32 cellular contexts compared by ENCODE assay signal in the genomic region with DNA sequence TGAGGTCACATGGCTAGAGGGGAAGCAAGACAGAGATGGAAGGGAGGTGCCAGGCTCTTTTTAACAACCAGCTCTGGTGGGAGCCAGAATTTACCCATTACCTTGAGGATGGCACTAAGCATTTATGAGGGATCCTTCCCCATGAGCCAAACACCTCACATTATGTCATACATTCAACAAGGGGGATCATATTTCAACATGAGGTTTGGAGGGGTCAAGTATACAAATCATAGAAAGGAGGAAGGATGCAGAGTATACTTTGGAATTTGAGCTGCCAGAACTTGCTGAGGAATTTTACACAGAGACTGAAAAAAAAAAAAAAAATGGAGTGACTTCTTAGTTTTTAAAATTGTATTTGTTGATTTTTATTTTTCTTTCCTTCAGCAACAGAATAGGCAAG.
DNase-seq lines count a peak whose midpoint lies in the region; ATAC-seq and TF ChIP-seq lines count a peak whose summit lies in the region.
"Had no signal": no experiment of that assay in that cellular context is flagged by ENCODE, and none has a peak within 500 bp of the region (broad histone marks: within the 10 kb centered on the region; RNA-seq: fewer than 3 reads in every experiment).

No MANE protein-coding gene starts in this region.

- no peaks in the 10 kb centered on the region for H3K9me3 Mint-ChIP-seq in Caco-2 (ENCODE audit: unreplicated experiment)
- H3K9me3 Mint-ChIP-seq: neural progenitor cell, WTC11 had no signal

- no peak overlapping the region for H3K4me3 Mint-ChIP-seq in Caco-2 (ENCODE audit: unreplicated experiment)
- H3K4me3 Mint-ChIP-seq: activated CD8-positive, alpha-beta memory T cell treated with anti-CD3 and anti-CD28 coated beads, Interleukin-2, amount 10 ng/mL, durations not matched to agents 7 days and 5 days; activated T-cell treated with anti-CD3 and anti-CD28 coated beads, Interleukin-2, amount 50 U/mL, for 72 hours; B cell; CD8-positive, alpha-beta memory T cell; IgD-negative memory B cell; neural progenitor cell; WTC11 had no signal

- POLR2A ChIA-PET in Caco-2 (lab: Charles Lee) = no interaction called here

- H3K27me3 ChIP-seq in fibroblast of lung (ENCODE audit: control insufficient read depth, insufficient read depth, low read length) (no peaks in the 10 kb centered on the region), Caco-2 (replicated peaks; ENCODE audit: control insufficient read depth, insufficient read depth, low read length) (no peaks in the 10 kb centered on the region)
- H3K27me3 ChIP-seq: adrenal gland, neural progenitor cell, stomach, tibial artery had no signal

- no peak overlapping the region for H3K27ac Mint-ChIP-seq in Caco-2 (ENCODE audit: unreplicated experiment)
- H3K27ac Mint-ChIP-seq: activated CD8-positive, alpha-beta memory T cell treated with anti-CD3 and anti-CD28 coated beads, Interleukin-2, amount 10 ng/mL, durations not matched to agents 7 days and 5 days; activated T-cell treated with anti-CD3 and anti-CD28 coated beads, Interleukin-2, amount 50 U/mL, for 72 hours; B cell; CD8-positive, alpha-beta memory T cell; IgD-negative memory B cell; neural progenitor cell; WTC11 had no signal

- H3K4me1 Mint-ChIP-seq in Caco-2 (ENCODE audit: low read depth, unreplicated experiment) = no peaks in the 10 kb centered on the region
- H3K4me1 Mint-ChIP-seq: activated CD8-positive, alpha-beta memory T cell treated with anti-CD3 and anti-CD28 coated beads, Interleukin-2, amount 10 ng/mL, durations not matched to agents 7 days and 5 days; B cell; CD8-positive, alpha-beta memory T cell; IgD-negative memory B cell; WTC11 had no signal

- H3K36me3 Mint-ChIP-seq in Caco-2 (ENCODE audit: insufficient read depth, unreplicated experiment) = no peaks in the 10 kb centered on the region
- H3K36me3 Mint-ChIP-seq: activated CD8-positive, alpha-beta memory T cell treated with anti-CD3 and anti-CD28 coated beads, Interleukin-2, amount 10 ng/mL, durations not matched to agents 7 days and 5 days; CD8-positive, alpha-beta memory T cell; IgD-negative memory B cell; neural progenitor cell; WTC11 had no signal

- DNase-seq in DMS53 (lab: John Stamatoyannopoulos, UW) (peak; percentile 46), HCEC 1CT (peak; percentile 60), NCI-H69 (lab: John Stamatoyannopoulos, UW) (peak; percentile 25), fibroblast of lung (ENCODE audit: low read depth in 2 of 2) (peak; percentile 6 to 10), Caco-2 (no peak), superior temporal gyrus (ENCODE audit: extremely low spot score) (no peak)
- DNase-seq: activated CD4-positive, alpha-beta T cell treated with anti-CD3 and anti-CD28 coated beads, Interleukin-2, amount 50 U/mL, for 1 hour; activated CD8-positive, alpha-beta memory T cell treated with anti-CD3 and anti-CD28 coated beads, Interleukin-2, amount 10 ng/mL, durations not matched to agents 7 days and 5 days; activated naive CD4-positive, alpha-beta T cell; activated T-cell treated with anti-CD3 and anti-CD28 coated beads, Interleukin-2, amount 50 U/mL, for 72 hours; adrenal gland; CD8-positive, alpha-beta memory T cell; DMS153; effector CD4-positive, alpha-beta T cell; erythroblast; GF-D8; left cardiac atrium; mesenchymal stem cell; NCI-H1092 treated with DMSO at 0.1 percent for 48 hours; NCI-H187 treated with DMSO at 0.1 percent for 48 hours; NK-92 treated with Interleukin-12 subunit alpha and Interleukin-12 subunit beta, amount 100 ng/mL, for 24 hours; SIG-M5; stimulated activated CD4-positive, alpha-beta T cell treated with anti-CD3 and anti-CD28 coated beads, Interleukin-1b, Interleukin-23, amount 100 ng/mL, for 48 hours; stomach; tibial artery had no signal

- H3K9ac ChIP-seq in fibroblast of lung (ENCODE audit: insufficient read depth, low read length) = no peak overlapping the region
- H3K9ac ChIP-seq: neural progenitor cell, parathyroid adenoma had no signal

- H3K4me3 ChIP-seq in fibroblast of lung (replicated peaks in 1 of 4; ENCODE audit: control extremely low read depth in 1 of 4, insufficient read depth in 1 of 4, low read depth in 3 of 4, low read length in 4 of 4) (no peak overlapping the region), Caco-2 (ENCODE audit: low read depth, low read length) (no peak overlapping the region)
- H3K4me3 ChIP-seq: adrenal gland, neural progenitor cell, smooth muscle cell, stomach, tibial artery had no signal

- H4K20me1 ChIP-seq in fibroblast of lung (ENCODE audit: control insufficient read depth, extremely low read depth, insufficient read depth, low read length) = no peaks in the 10 kb centered on the region

- no peaks in the 10 kb centered on the region for H3K4me1 ChIP-seq in fibroblast of lung (ENCODE audit: control insufficient read depth, extremely low read depth, insufficient read depth, low read length)
- no peaks in the 10 kb centered on the region for H3K4me1 ChIP-seq in Caco-2
- H3K4me1 ChIP-seq: adrenal gland, neural progenitor cell, parathyroid adenoma, stomach, tibial artery had no signal

- no peak overlapping the region for H2AFZ ChIP-seq in fibroblast of lung (ENCODE audit: low read length)
- H2AFZ ChIP-seq: neural progenitor cell, parathyroid adenoma had no signal

- H3K79me2 ChIP-seq in fibroblast of lung (ENCODE audit: control insufficient read depth, insufficient read depth, low read length) = no peaks in the 10 kb centered on the region
- H3K79me2 ChIP-seq: parathyroid adenoma had no signal

- H3K27me3 Mint-ChIP-seq in Caco-2 (ENCODE audit: insufficient read depth, unreplicated experiment) = peaks cover 3% of the 10 kb centered on the region
- H3K27me3 Mint-ChIP-seq: activated CD8-positive, alpha-beta memory T cell treated with anti-CD3 and anti-CD28 coated beads, Interleukin-2, amount 10 ng/mL, durations not matched to agents 7 days and 5 days; B cell; CD8-positive, alpha-beta memory T cell; IgD-negative memory B cell had no signal

- no peaks in the 10 kb centered on the region for H3K36me3 ChIP-seq in fibroblast of lung (ENCODE audit: control insufficient read depth, insufficient read depth, low read length)
- H3K36me3 ChIP-seq in Caco-2 (ENCODE audit: control insufficient read depth, insufficient read depth, low read length) = no peaks in the 10 kb centered on the region
- H3K36me3 ChIP-seq: adrenal gland, neural progenitor cell, stomach, tibial artery had no signal

- no peak overlapping the region for H3K4me2 ChIP-seq in fibroblast of lung (ENCODE audit: extremely low read depth, insufficient read depth, low read length)
- H3K4me2 ChIP-seq: neural progenitor cell, smooth muscle cell had no signal

- ATAC-seq in HG02938 (IDR thresholded peaks at IDR 0.05; ENCODE audit: unreplicated experiment) = no peak
- ATAC-seq: activated CD8-positive, alpha-beta memory T cell treated with anti-CD3 and anti-CD28 coated beads, Interleukin-2, amount 10 ng/mL, durations not matched to agents 7 days and 5 days; activated T-cell treated with anti-CD3 and anti-CD28 coated beads, Interleukin-2, amount 50 U/mL, for 72 hours; left cardiac atrium; WTC11 had no signal

- no TSS peak for BruUV-seq in Caco-2 (replicated peaks; lab: Mats Ljungman, UMichigan)

- H3K27ac ChIP-seq in fibroblast of lung (ENCODE audit: insufficient read depth, low read length) = no peak overlapping the region
- H3K27ac ChIP-seq: adrenal gland, neural progenitor cell, parathyroid adenoma, stomach, tibial artery had no signal

- intact Hi-C loops in Caco-2 (cut with micrococcal nuclease; ENCODE audit: unreplicated experiment) = no loop called here

- no peaks in the 10 kb centered on the region for H3K9me3 ChIP-seq in fibroblast of lung (ENCODE audit: control insufficient read depth, insufficient read depth, low read depth, low read length)
- H3K9me3 ChIP-seq in Caco-2 = no peaks in the 10 kb centered on the region
- H3K9me3 ChIP-seq: stomach, tibial artery had no signal

- CTCF ChIA-PET in Caco-2 (lab: Charles Lee) = no interaction called here

- TF ChIP-seq CTCF in fibroblast of lung (conservative IDR thresholded peaks at IDR 0.05 in 1 of 2, IDR thresholded peaks at IDR 0.05 in 1 of 2; ENCODE audit: low read depth in 1 of 2, low read length in 2 of 2) = no peak
- no peak for TF ChIP-seq CTCF in Caco-2 (IDR thresholded peaks at IDR 0.05; ENCODE audit: insufficient read depth in 1 of 2, low read depth in 1 of 2, low read length in 1 of 2, severe bottlenecking in 1 of 2, unreplicated experiment in 1 of 2)

Comparison
In these comparisons a context has a peak if more than half of its experiments do, and no peak if none do; other contexts are left out.
1. DNase-seq: peak in DMS53 (single experiment), HCEC 1CT (single experiment), NCI-H69 (single experiment) and fibroblast of lung (2 of 2); none in Caco-2 (0 of 2) and superior temporal gyrus (single experiment).